ENCODE assay signal across 8 cellular contexts in the genomic region with DNA sequence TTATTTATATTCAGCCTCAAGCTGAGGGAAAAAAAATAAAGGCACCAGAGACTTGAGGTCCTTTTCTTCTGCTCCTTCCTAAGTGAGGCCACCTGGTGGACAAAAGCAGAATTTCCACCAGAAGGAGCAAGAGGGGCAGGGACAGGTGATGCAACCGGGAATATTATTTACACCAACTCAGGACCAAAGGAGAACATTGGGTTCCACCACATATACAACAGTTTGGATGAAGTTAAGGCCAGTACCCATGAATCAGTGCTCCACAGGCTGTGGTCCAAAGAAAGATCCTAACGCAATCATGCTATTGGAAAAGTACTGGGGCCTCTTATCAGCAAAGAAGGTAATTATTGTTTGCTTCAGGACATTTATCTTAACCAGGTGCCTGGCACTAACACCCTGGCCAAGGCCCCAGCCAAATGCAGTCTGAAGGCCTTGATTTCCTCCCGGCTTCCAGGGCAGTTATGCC. TPM values are rescaled to one million over a fixed set of nuclear protein-coding genes. Genes with fewer than 3 reads are reported as not detected.
DNase-seq lines count a peak whose midpoint lies in the region; ATAC-seq and TF ChIP-seq lines count a peak whose summit lies in the region.

No MANE protein-coding gene starts in this region.

- H3K4me3 ChIP-seq in AG09309 (ENCODE audit: control insufficient read depth, low read depth, low read length) (no peak overlapping the region), mesenchymal stem cell (ENCODE audit: insufficient read depth in 1 of 2, low read depth in 1 of 2, low read length in 2 of 2) (no peak overlapping the region)

- H4K8ac ChIP-seq in mesenchymal stem cell (ENCODE audit: low read length), result no peak overlapping the region

- H3K27ac ChIP-seq in mesenchymal stem cell (ENCODE audit: low read length, poor library complexity, severe bottlenecking), result no peak overlapping the region

- no peak overlapping the region for H2AK5ac ChIP-seq in mesenchymal stem cell (ENCODE audit: low read length, severe bottlenecking)

- no peak overlapping the region for H3K9ac ChIP-seq in mesenchymal stem cell (ENCODE audit: low read length)

- H3K18ac ChIP-seq in mesenchymal stem cell (ENCODE audit: low read depth in 1 of 2, low read length in 2 of 2), result peak overlapping the region in 1 of 2 experiments; percentile 34

- H3K14ac ChIP-seq in mesenchymal stem cell (ENCODE audit: low read length in 2 of 2), result no peak overlapping the region

- 100% methylated on average over 1 of the region's 3 CpGs for WGBS in mesenchymal stem cell

- peak overlapping the region; percentile 89 to 91 for H3K4me3 Mint-ChIP-seq in effector memory CD8-positive, alpha-beta T cell

- peaks cover 0 to 56% of the 10 kb centered on the region in 2 experiments for H3K27me3 ChIP-seq in mesenchymal stem cell (ENCODE audit: control insufficient read depth in 1 of 2, insufficient read depth in 1 of 2, low read length in 2 of 2)

- no peaks in the 10 kb centered on the region for H3K9me3 Mint-ChIP-seq in effector memory CD8-positive, alpha-beta T cell

- H2BK15ac ChIP-seq in mesenchymal stem cell (ENCODE audit: low read depth, poor library complexity, severe bottlenecking), result no peak overlapping the region

- peak; percentile 41 for DNase-seq in AG09309 (ENCODE audit: low read depth)
- peak; percentile 68 for DNase-seq in NCI-H2196 (lab: John Stamatoyannopoulos, UW; ENCODE audit: unreplicated experiment)
- peak; percentile 32 to 62 for DNase-seq in activated CD4-positive, alpha-beta T cell treated with anti-CD3 and anti-CD28 coated beads, Interleukin-2, amount 50 U/mL, for 24 hours (ENCODE audit: low read depth in 1 of 2, low spot score in 1 of 2)
- peak; percentile 61 to 66 (median 64) for DNase-seq in effector memory CD8-positive, alpha-beta T cell
- peak; percentile 87 for DNase-seq in mesenchymal stem cell
- peak; percentile 35 for DNase-seq in stimulated activated CD8-positive, alpha-beta memory T cell treated with anti-CD3 and anti-CD28 coated beads, Interleukin-4, amount 100 ng/mL, for 4 hours (ENCODE audit: low read depth in 2 of 2, low spot score in 1 of 2)

- peak; percentile 79 for TF ChIP-seq CTCF in AG09309 (IDR thresholded peaks at IDR 0.05; ENCODE audit: control insufficient read depth, insufficient read depth, low read depth, low read length, missing control alignments)

- H3K9me3 ChIP-seq in mesenchymal stem cell (ENCODE audit: control insufficient read depth, low read length), result no peaks in the 10 kb centered on the region

- H3K27me3 Mint-ChIP-seq in effector memory CD8-positive, alpha-beta T cell, result no peaks in the 10 kb centered on the region

- no peak overlapping the region for H2BK120ac ChIP-seq in mesenchymal stem cell (ENCODE audit: low read depth, low read length)

- ATAC-seq in GM21723 (IDR thresholded peaks at IDR 0.05; ENCODE audit: unreplicated experiment), result peak; percentile 27
- no peak for ATAC-seq in effector memory CD8-positive, alpha-beta T cell (replicated peaks)
- no peak for ATAC-seq in GM21529 (IDR thresholded peaks at IDR 0.05; ENCODE audit: unreplicated experiment)

- no peak overlapping the region for H2AFZ ChIP-seq in mesenchymal stem cell (ENCODE audit: low read depth, low read length)

- H3K27ac Mint-ChIP-seq in effector memory CD8-positive, alpha-beta T cell, result peak overlapping the region; percentile 99

- H3K36me3 Mint-ChIP-seq in effector memory CD8-positive, alpha-beta T cell (ENCODE audit: insufficient read depth), result peaks cover 48% of the 10 kb centered on the region

- H4K91ac ChIP-seq in mesenchymal stem cell (ENCODE audit: low read length), result no peak overlapping the region

- peaks cover 17% of the 10 kb centered on the region for H3K4me1 ChIP-seq in mesenchymal stem cell (ENCODE audit: control insufficient read depth, insufficient read depth, low read depth, low read length)

- peaks cover 11% of the 10 kb centered on the region in 2 experiments for H3K36me3 ChIP-seq in mesenchymal stem cell (ENCODE audit: control insufficient read depth in 1 of 2, insufficient read depth in 2 of 2, low read depth in 1 of 2, low read length in 2 of 2)

- H3K4me2 ChIP-seq in mesenchymal stem cell (ENCODE audit: low read length, poor library complexity, severe bottlenecking), result no peak overlapping the region

- no peak overlapping the region for H2BK5ac ChIP-seq in mesenchymal stem cell (ENCODE audit: low read depth, low read length, poor library complexity, severe bottlenecking)

- no peak overlapping the region for H3K4ac ChIP-seq in mesenchymal stem cell (ENCODE audit: low read depth in 1 of 2, low read length in 2 of 2)

- peaks cover 26 to 33% of the 10 kb centered on the region in 2 donors for H3K4me1 Mint-ChIP-seq in effector memory CD8-positive, alpha-beta T cell (ENCODE audit: low read depth in 2 of 2)

- H2BK12ac ChIP-seq in mesenchymal stem cell (ENCODE audit: low read length in 2 of 2), result no peak overlapping the region

- peaks cover 5% of the 10 kb centered on the region for H3K79me1 ChIP-seq in mesenchymal stem cell (replicated peaks; ENCODE audit: low read length, poor library complexity, severe bottlenecking)

- H3K23ac ChIP-seq in mesenchymal stem cell (ENCODE audit: low read length in 2 of 2), result no peak overlapping the region

RNA-seq across cellular contexts. Expression of a gene that starts 57.4 kb away (rescaled TPM):
- polyA plus RNA-seq in mesenchymal stem cell (2013, experiment 1 of 2), result 151 TPM
- polyA plus RNA-seq in mesenchymal stem cell (2013, experiment 2 of 2), result 131 TPM

RNA-seq across cellular contexts. Expression of a gene that starts 59.3 kb away (rescaled TPM):
- polyA plus RNA-seq in mesenchymal stem cell (2013, experiment 1 of 2), result not detected
- not detected for polyA plus RNA-seq in mesenchymal stem cell (2013, experiment 2 of 2)

Comparison
In these comparisons a context has a peak if more than half of its experiments do, and no peak if none do; other contexts are left out.
1. DNase-seq: peak in every context shown above with its lines; median percentile 87 in mesenchymal stem cell; 68 in NCI-H2196; 64 in effector memory CD8-positive, alpha-beta T cell; 47 in activated CD4-positive, alpha-beta T cell treated with anti-CD3 and anti-CD28 coated beads, Interleukin-2, amount 50 U/mL, for 24 hours; 41 in AG09309; 35 in stimulated activated CD8-positive, alpha-beta memory T cell treated with anti-CD3 and anti-CD28 coated beads, Interleukin-4, amount 100 ng/mL, for 4 hours.